In the genomic region with DNA sequence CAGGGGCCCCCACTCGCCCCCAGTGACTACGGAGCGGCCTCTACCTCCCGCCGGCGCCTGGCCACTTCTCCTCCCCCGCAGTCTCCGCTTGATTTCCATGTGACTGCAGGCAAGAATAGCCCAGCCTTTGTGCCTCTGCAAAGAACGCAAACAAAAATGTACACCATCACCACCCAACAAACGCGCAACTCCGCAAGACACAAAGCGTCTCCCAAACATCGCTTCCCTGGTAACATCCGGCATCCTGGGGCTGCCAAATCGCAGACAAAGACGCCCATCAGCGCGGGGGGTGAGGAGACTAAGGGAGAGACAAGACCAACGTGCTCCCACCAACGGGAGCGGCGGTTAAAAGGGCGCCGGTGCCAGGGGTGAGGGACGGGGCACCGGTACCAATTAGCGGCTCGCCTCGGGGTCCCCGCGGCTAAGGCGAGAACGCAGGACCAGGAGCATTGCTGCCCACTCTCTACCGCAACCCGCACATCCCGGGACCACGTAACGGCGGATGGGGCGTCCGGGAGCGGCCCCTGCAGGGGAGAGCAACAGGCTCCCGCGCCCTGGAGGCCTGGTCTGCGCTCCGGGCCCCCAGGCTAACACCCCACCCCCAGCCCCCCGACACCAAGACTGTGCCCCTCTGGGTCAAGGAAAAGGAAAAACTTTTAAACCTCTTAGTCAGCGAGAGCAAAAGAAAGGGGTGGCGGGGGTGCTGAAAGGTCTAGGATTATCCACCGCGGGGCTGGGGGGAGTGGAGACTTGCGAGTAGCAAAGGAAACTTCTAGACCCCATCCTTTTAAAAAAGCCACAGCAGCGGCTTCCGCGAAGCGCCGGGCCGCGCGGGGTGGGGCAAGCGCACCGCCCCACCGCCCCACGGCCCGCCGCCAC, we compare ENCODE assay signal across 1 cellular context.
TF ChIP-seq lines count a peak whose summit lies in the region.

No MANE protein-coding gene starts in this region.

TF ChIP-seq in K562, 482 proteins besides CTCF, POLR2A, EP300 and RAD21 (continued from another document):
- TF ChIP-seq, protein P1, sequence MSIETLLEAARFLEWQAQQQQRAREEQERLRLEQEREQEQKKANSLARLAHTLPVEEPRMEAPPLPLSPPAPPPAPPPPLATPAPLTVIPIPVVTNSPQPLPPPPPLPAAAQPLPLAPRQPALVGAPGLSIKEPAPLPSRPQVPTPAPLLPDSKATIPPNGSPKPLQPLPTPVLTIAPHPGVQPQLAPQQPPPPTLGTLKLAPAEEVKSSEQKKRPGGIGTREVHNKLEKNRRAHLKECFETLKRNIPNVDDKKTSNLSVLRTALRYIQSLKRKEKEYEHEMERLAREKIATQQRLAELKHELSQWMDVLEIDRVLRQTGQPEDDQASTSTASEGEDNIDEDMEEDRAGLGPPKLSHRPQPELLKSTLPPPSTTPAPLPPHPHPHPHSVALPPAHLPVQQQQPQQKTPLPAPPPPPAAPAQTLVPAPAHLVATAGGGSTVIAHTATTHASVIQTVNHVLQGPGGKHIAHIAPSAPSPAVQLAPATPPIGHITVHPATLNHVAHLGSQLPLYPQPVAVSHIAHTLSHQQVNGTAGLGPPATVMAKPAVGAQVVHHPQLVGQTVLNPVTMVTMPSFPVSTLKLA (conservative IDR thresholded peaks at IDR 0.05) = 0 out of 4 replicates have a peak, but pooled peaks of 1 of the 2 experiments have one; percentile 37
- TF ChIP-seq ATF1 (CRISPR knock-in tag; IDR thresholded peaks at IDR 0.05) = no peak
- TF ChIP-seq ATF1 (tag; IDR thresholded peaks at IDR 0.05) = peak; percentile 44; the same call in 1 of the 2 replicates
